Comparison of ENCODE assay signal across 16 cellular contexts in the genomic region with DNA sequence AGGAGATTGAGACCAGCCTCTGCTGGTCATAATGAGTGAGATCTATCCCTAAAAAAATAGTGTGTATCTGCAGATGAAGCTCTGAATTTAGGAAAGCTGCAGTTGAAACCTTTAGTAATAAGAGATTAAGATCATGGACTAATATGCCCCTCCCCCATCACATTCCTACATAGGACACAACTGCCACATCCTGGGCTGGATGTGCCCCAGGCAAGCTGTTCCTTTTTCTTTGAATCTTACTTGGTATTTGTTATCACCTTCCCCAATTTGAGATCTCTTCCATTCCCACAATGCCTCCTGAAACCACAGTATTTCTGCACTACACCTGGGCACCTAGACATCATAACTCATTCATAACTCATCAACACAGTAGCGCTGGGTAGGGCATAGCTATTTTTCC.
DNase-seq lines count a peak whose midpoint lies in the region; ATAC-seq and TF ChIP-seq lines count a peak whose summit lies in the region.
"Had no signal": no experiment of that assay in that cellular context is flagged by ENCODE, and none has a peak within 500 bp of the region (broad histone marks: within the 10 kb centered on the region; RNA-seq: fewer than 3 reads in every experiment).

No MANE protein-coding gene starts in this region.

- H3K9me3 Mint-ChIP-seq in chondrocyte (ENCODE audit: low read depth) = no peaks in the 10 kb centered on the region
- H3K9me3 Mint-ChIP-seq: CD8-positive, alpha-beta T cell; H9 had no signal

- no peak overlapping the region for H3K27ac ChIP-seq in mammary epithelial cell (ENCODE audit: insufficient read depth, low read depth, low read length)
- H3K27ac ChIP-seq in breast epithelium = peak overlapping the region in 1 of 2 donors; percentile 48
- H3K27ac ChIP-seq in foreskin keratinocyte = no peak overlapping the region
- H3K27ac ChIP-seq: 22Rv1, HL-60 had no signal

- no peaks in the 10 kb centered on the region for H3K27me3 ChIP-seq in mammary epithelial cell (ENCODE audit: insufficient read depth, low read length)
- no peaks in the 10 kb centered on the region for H3K27me3 ChIP-seq in breast epithelium
- H3K27me3 ChIP-seq in foreskin keratinocyte = no peaks in the 10 kb centered on the region
- H3K27me3 ChIP-seq: BLaER1 treated with 17β-estradiol and CSF1 and Interleukin-3, amounts not matched to agents 10 nM and 100 nM had no signal

- dilution Hi-C loops in mammary epithelial cell (cut with HindIII; ENCODE audit: low sequenced_read_pairs) = loop anchor here (5.0 kb wide), 1 partner anchor 63 kb away; no protein-coding TSS in a partner anchor

- CTCF ChIA-PET in mammary epithelial cell (lab: Charles Lee; ENCODE audit: low non-redundant PET) = no interaction called here

- H4K20me1 ChIP-seq in mammary epithelial cell (ENCODE audit: insufficient read depth, low read length) = no peaks in the 10 kb centered on the region
- H4K20me1 ChIP-seq: BLaER1 treated with 17β-estradiol and CSF1 and Interleukin-3, amounts not matched to agents 10 nM and 100 nM had no signal

- peaks cover 19% of the 10 kb centered on the region for H3K36me3 Mint-ChIP-seq in chondrocyte (ENCODE audit: low read depth)
- H3K36me3 Mint-ChIP-seq: CD8-positive, alpha-beta T cell had no signal

- WGBS in mammary epithelial cell (ENCODE audit: low coverage, missing lambda C conversion rate) = 100% methylated on average over 1 of the region's 1 CpG

- no peak overlapping the region for H3K4me3 Mint-ChIP-seq in chondrocyte (ENCODE audit: unreplicated experiment)
- H3K4me3 Mint-ChIP-seq: CD8-positive, alpha-beta T cell; H9 had no signal

- H3K4me1 ChIP-seq in mammary epithelial cell (ENCODE audit: insufficient read depth, low read length) = peaks cover 12% of the 10 kb centered on the region
- H3K4me1 ChIP-seq in breast epithelium = peaks cover 0 to 6% of the 10 kb centered on the region in 2 donors
- peaks cover 12% of the 10 kb centered on the region for H3K4me1 ChIP-seq in foreskin keratinocyte

- ATAC-seq in foreskin keratinocyte (peak; percentile 57), left colon (no peak)
- ATAC-seq: CD8-positive, alpha-beta T cell; GM12878 had no signal

- no peaks in the 10 kb centered on the region for H3K9me3 ChIP-seq in mammary epithelial cell (replicated peaks; ENCODE audit: insufficient read depth, low read length)
- H3K9me3 ChIP-seq in breast epithelium = no peaks in the 10 kb centered on the region

- BruUV-seq in mammary epithelial cell (replicated peaks; lab: Mats Ljungman, UMichigan) = no TSS peak

- peaks cover 2% of the 10 kb centered on the region for H3K36me3 ChIP-seq in mammary epithelial cell (ENCODE audit: insufficient read depth, low read length)
- H3K36me3 ChIP-seq in breast epithelium = no peaks in the 10 kb centered on the region
- H3K36me3 ChIP-seq: BLaER1 treated with 17β-estradiol and CSF1 and Interleukin-3, amounts not matched to agents 10 nM and 100 nM had no signal

- in situ Hi-C loops in mammary epithelial cell (cut with MboI; ENCODE audit: low sequenced_read_pairs in 2 of 2) = no loop called here

- intact Hi-C loops in mammary epithelial cell (cut with micrococcal nuclease) (no loop called here), breast epithelium (cut with DNase I; ENCODE audit: low total_unique reads) (no loop called here), left colon (cut with DNase I, micrococcal nuclease) (no loop called here)

- no peak overlapping the region for H3K4me3 ChIP-seq in mammary epithelial cell (replicated peaks in 1 of 3; ENCODE audit: insufficient read depth in 1 of 3, low read depth in 2 of 3, low read length in 3 of 3)
- no peak overlapping the region for H3K4me3 ChIP-seq in breast epithelium
- H3K4me3 ChIP-seq: BLaER1 treated with 17β-estradiol and CSF1 and Interleukin-3, amounts not matched to agents 10 nM and 100 nM; GM12878 had no signal

- peaks cover 6% of the 10 kb centered on the region for H3K4me1 Mint-ChIP-seq in chondrocyte (ENCODE audit: low read depth)

- TF ChIP-seq POLR2A in breast epithelium (IDR thresholded peaks at IDR 0.05) = no peak

- DNase-seq in mammary epithelial cell = peak; percentile 27
- DNase-seq in breast epithelium (ENCODE audit: low spot score in 2 of 2) = no peak
- peak; percentile 50 for DNase-seq in M059J (ENCODE audit: low read depth)
- DNase-seq in foreskin keratinocyte = peak; percentile 14 to 36
- DNase-seq in chondrocyte (ENCODE audit: low spot score) = no peak
- no peak for DNase-seq in left colon
- DNase-seq in NOMO-1 treated with DMSO at 0.1 percent for 48 hours (lab: John Stamatoyannopoulos, UW; ENCODE audit: unreplicated experiment) = no peak
- DNase-seq in NK-92 treated with Interleukin-12 subunit alpha and Interleukin-12 subunit beta, amount 100 ng/mL, for 24 hours (lab: John Stamatoyannopoulos, UW) = no peak
- DNase-seq: Calu3; CD8-positive, alpha-beta T cell; DMS79 treated with DMSO at 0.1 percent for 48 hours; H9 had no signal

- H3K4me2 ChIP-seq in mammary epithelial cell (ENCODE audit: insufficient read depth, low read depth, low read length) = no peak overlapping the region

- no peak overlapping the region for H3K9ac ChIP-seq in mammary epithelial cell (ENCODE audit: insufficient read depth, low read length)
- H3K9ac ChIP-seq: BLaER1 treated with 17β-estradiol and CSF1 and Interleukin-3, amounts not matched to agents 10 nM and 100 nM had no signal

- peaks cover 4% of the 10 kb centered on the region for H3K79me2 ChIP-seq in mammary epithelial cell (ENCODE audit: insufficient read depth, low read length)

- no peak overlapping the region for H3K27ac Mint-ChIP-seq in chondrocyte (ENCODE audit: unreplicated experiment)
- H3K27ac Mint-ChIP-seq: CD8-positive, alpha-beta T cell had no signal

- TF ChIP-seq CTCF in mammary epithelial cell (conservative IDR thresholded peaks at IDR 0.05 in 1 of 2, IDR thresholded peaks at IDR 0.05 in 1 of 2; ENCODE audit: extremely low read depth in 1 of 2, insufficient read depth in 1 of 2, low read depth in 1 of 2, low read length in 2 of 2) (no peak), breast epithelium (IDR thresholded peaks at IDR 0.05) (no peak), foreskin keratinocyte (conservative IDR thresholded peaks at IDR 0.05) (no peak), chondrocyte (IDR thresholded peaks at IDR 0.05) (no peak)

- H3K27me3 Mint-ChIP-seq in chondrocyte (ENCODE audit: low read depth) = no peaks in the 10 kb centered on the region

- no peak overlapping the region for H2AFZ ChIP-seq in mammary epithelial cell (ENCODE audit: low read depth, low read length)

Comparison
In these comparisons a context has a peak if more than half of its experiments do, and no peak if none do; other contexts are left out.
1. DNase-seq: peak in mammary epithelial cell (single experiment), M059J (single experiment) and foreskin keratinocyte (2 of 2); none in breast epithelium (0 of 2), chondrocyte (single experiment), left colon (0 of 2), NOMO-1 treated with DMSO at 0.1 percent for 48 hours (single experiment) and NK-92 treated with Interleukin-12 subunit alpha and Interleukin-12 subunit beta, amount 100 ng/mL, for 24 hours (single experiment).